16 cellular contexts compared by ENCODE assay signal in genomic region chr6:119137194-119138072, GRCh38. TPM values are rescaled to one million over a fixed set of nuclear protein-coding genes. Genes with fewer than 3 reads are reported as not detected.
A peak's percentile ranks its signal among the peaks of the same experiment; 100 is the strongest.
DNase-seq lines count a peak whose midpoint lies in the region; ATAC-seq, FAIRE-seq and TF ChIP-seq lines count a peak whose summit lies in the region.
"Had no signal": no experiment of that assay in that cellular context is flagged by ENCODE, and none has a peak within 500 bp of the region (broad histone marks: within the 10 kb centered on the region; RNA-seq: fewer than 3 reads in every experiment).

No MANE protein-coding gene starts in this region.

- H3K79me2 ChIP-seq in K562 (ENCODE audit: control insufficient read depth, insufficient read depth, low read length), result no peaks in the 10 kb centered on the region

- no peak overlapping the region for H2BK5ac ChIP-seq in mesenchymal stem cell (ENCODE audit: low read depth, low read length, poor library complexity, severe bottlenecking)

- no peak for TF ChIP-seq CTCF in BE2C (IDR thresholded peaks at IDR 0.05; ENCODE audit: low read depth, low read length)
- TF ChIP-seq CTCF in K562 (IDR thresholded peaks at IDR 0.05 in 2 of 3, conservative IDR thresholded peaks at IDR 0.05 in 1 of 3; ENCODE audit: insufficient read depth in 2 of 3, low read depth in 1 of 3, low read length in 3 of 3), result no peak

- H2AFZ ChIP-seq in K562 (ENCODE audit: low read depth, low read length), result peak overlapping the region; percentile 76
- no peak overlapping the region for H2AFZ ChIP-seq in mesenchymal stem cell (ENCODE audit: low read depth, low read length)

- no peak overlapping the region for H3K4ac ChIP-seq in mesenchymal stem cell (ENCODE audit: low read depth in 1 of 2, low read length in 2 of 2)

- H3K27ac ChIP-seq in K562 (ENCODE audit: extremely low read depth, low read depth, low read length) (peak overlapping the region; percentile 83), mesenchymal stem cell (ENCODE audit: low read length, poor library complexity, severe bottlenecking) (no peak overlapping the region)
- H3K27ac ChIP-seq: vagina had no signal

- no peak overlapping the region for H3K14ac ChIP-seq in mesenchymal stem cell (ENCODE audit: low read length in 2 of 2)

- H2AK5ac ChIP-seq in mesenchymal stem cell (ENCODE audit: low read length, severe bottlenecking), result no peak overlapping the region

- TF ChIP-seq POLR2A in K562 (conservative IDR thresholded peaks at IDR 0.05), result 0 out of 2 replicates have a peak, but pooled peaks have one; percentile 41

- H3K9me3 ChIP-seq in BE2C, result no peaks in the 10 kb centered on the region
- H3K9me3 ChIP-seq in K562 (replicated peaks; ENCODE audit: control insufficient read depth, insufficient read depth, low read depth, low read length), result no peaks in the 10 kb centered on the region
- H3K9me3 ChIP-seq in mesenchymal stem cell (ENCODE audit: control insufficient read depth, low read length), result no peaks in the 10 kb centered on the region
- H3K9me3 ChIP-seq: vagina had no signal

- in situ Hi-C loops in K562 (cut with MboI), result no loop called here

- no peaks in the 10 kb centered on the region for H3K9me1 ChIP-seq in K562 (ENCODE audit: control insufficient read depth, insufficient read depth, low read length)

- ATAC-seq in K562, result peak; percentile 79
- no peak for ATAC-seq in GM18520 (IDR thresholded peaks at IDR 0.05; ENCODE audit: unreplicated experiment)

- peak; percentile 94 for TF ChIP-seq EP300 in K562 (IDR thresholded peaks at IDR 0.05; ENCODE audit: low read length)

- peak overlapping the region; percentile 51 for H4K8ac ChIP-seq in mesenchymal stem cell (ENCODE audit: low read length)

- H3K36me3 ChIP-seq in BE2C (no peaks in the 10 kb centered on the region), K562 (ENCODE audit: control insufficient read depth, insufficient read depth, low read length) (no peaks in the 10 kb centered on the region), mesenchymal stem cell (ENCODE audit: control insufficient read depth in 1 of 2, insufficient read depth in 2 of 2, low read depth in 1 of 2, low read length in 2 of 2) (no peaks in the 10 kb centered on the region)
- H3K36me3 ChIP-seq: vagina had no signal

- no peaks in the 10 kb centered on the region for H3K27me3 ChIP-seq in BE2C
- H3K27me3 ChIP-seq in K562 (ENCODE audit: control insufficient read depth in 2 of 2, insufficient read depth in 2 of 2, low read length in 2 of 2), result no peaks in the 10 kb centered on the region
- H3K27me3 ChIP-seq in mesenchymal stem cell (ENCODE audit: control insufficient read depth in 1 of 2, insufficient read depth in 1 of 2, low read length in 2 of 2), result no peaks in the 10 kb centered on the region
- H3K27me3 ChIP-seq: vagina had no signal

- H3K4me1 ChIP-seq in BE2C, result peaks cover 43% of the 10 kb centered on the region
- H3K4me1 ChIP-seq in K562 (replicated peaks in 1 of 2; ENCODE audit: control insufficient read depth in 2 of 2, insufficient read depth in 2 of 2, low read length in 2 of 2), result peaks cover 37 to 53% of the 10 kb centered on the region in 2 experiments
- H3K4me1 ChIP-seq in mesenchymal stem cell (ENCODE audit: control insufficient read depth, insufficient read depth, low read depth, low read length), result peaks cover 4% of the 10 kb centered on the region

- H3K79me1 ChIP-seq in mesenchymal stem cell (replicated peaks; ENCODE audit: low read length, poor library complexity, severe bottlenecking), result no peaks in the 10 kb centered on the region

- intact Hi-C loops in K562 (cut with micrococcal nuclease), result loop anchor here (2.0 to 5.0 kb wide), 3 partner anchors 33 to 175 kb away; no protein-coding TSS in a partner anchor

- peak overlapping the region; percentile 23 to 79 for H2BK12ac ChIP-seq in mesenchymal stem cell (ENCODE audit: low read length in 2 of 2)

- H4K91ac ChIP-seq in mesenchymal stem cell (ENCODE audit: low read length), result peak overlapping the region; percentile 62

- H3K4me3 ChIP-seq in BE2C (ENCODE audit: low read depth, low read length), result no peak overlapping the region
- no peak overlapping the region for H3K4me3 ChIP-seq in K562
- peak overlapping the region in 1 of 2 experiments; percentile 25 for H3K4me3 ChIP-seq in mesenchymal stem cell (ENCODE audit: insufficient read depth in 1 of 2, low read depth in 1 of 2, low read length in 2 of 2)
- H3K4me3 ChIP-seq: vagina had no signal

- DNase-seq in BE2C (peak; percentile 42), LHCN-M2 (ENCODE audit: low read depth) (peak; percentile 39), K562 (ENCODE audit: extremely low read depth in 1 of 4, low spot score in 3 of 4) (peak; percentile 47 to 83 (median 60)), mesenchymal stem cell (peak; percentile 28), HK-2 (ENCODE audit: unreplicated experiment) (no peak), COLO668 (lab: John Stamatoyannopoulos, UW; ENCODE audit: unreplicated experiment) (no peak)
- no peak for DNase-seq in activated effector memory CD4-positive, alpha-beta T cell treated with Interleukin-2 at 50 U/mL for 16 hours
- DNase-seq: activated CD8-positive, alpha-beta memory T cell treated with anti-CD3 and anti-CD28 coated beads, Interleukin-2, amount 50 U/mL, for 48 hours; amniotic stem cell; NCI-H2029; small intestine had no signal

- no peaks in the 10 kb centered on the region for H4K20me1 ChIP-seq in K562 (replicated peaks; ENCODE audit: control insufficient read depth, insufficient read depth, low read length)

- CTCF ChIA-PET in K562 (lab: Yijun Ruan, JAX; ENCODE audit: low intra/inter-chr PET ratio), result no interaction called here

- POLR2A ChIA-PET in K562 (lab: Yijun Ruan, JAX), result interaction anchor here (0.6 to 3.6 kb wide), 11 partner anchors 10 to 1644 kb away, joined by 3 to 25 read pairs (median 4); partner anchors contain the start of gene ASF1A

- no peak overlapping the region for H2BK15ac ChIP-seq in mesenchymal stem cell (ENCODE audit: low read depth, poor library complexity, severe bottlenecking)

- peak; percentile 90 for FAIRE-seq in K562 (lab: Jason Lieb, UNC)
- FAIRE-seq: RCC 7860, small intestine, TTC549 had no signal

- peak overlapping the region in 1 of 2 experiments; percentile 67 for H3K18ac ChIP-seq in mesenchymal stem cell (ENCODE audit: low read depth in 1 of 2, low read length in 2 of 2)

- no TSS peak for BruUV-seq in K562 (replicated peaks; lab: Mats Ljungman, UMichigan)

- peak in 1 of 2 experiments; percentile 23; a peak in 2 of 4 replicates for TF ChIP-seq RAD21 in K562 (CRISPR knock-in tag; conservative IDR thresholded peaks at IDR 0.05 in 1 of 2, IDR thresholded peaks at IDR 0.05 in 1 of 2)

- peak overlapping the region; percentile 31 to 81; a peak in 3 of 4 replicates for H3K9ac ChIP-seq in K562 (ENCODE audit: insufficient read depth in 1 of 2, low read depth in 2 of 2, low read length in 2 of 2)
- H3K9ac ChIP-seq in mesenchymal stem cell (ENCODE audit: low read length), result peak overlapping the region; percentile 37

- H2BK120ac ChIP-seq in mesenchymal stem cell (ENCODE audit: low read depth, low read length), result peak overlapping the region; percentile 59

- peak overlapping the region; percentile 64 for H3K4me2 ChIP-seq in K562 (ENCODE audit: insufficient read depth, low read length)
- H3K4me2 ChIP-seq in mesenchymal stem cell (ENCODE audit: low read length, poor library complexity, severe bottlenecking), result no peak overlapping the region

- H3K23ac ChIP-seq in mesenchymal stem cell (ENCODE audit: low read length in 2 of 2), result no peak overlapping the region

- WGBS in K562 (ENCODE audit: insufficient coverage, low coverage, missing lambda C conversion rate), result 10% methylated on average over 5 of the region's 5 CpGs
- WGBS in mesenchymal stem cell, result 83% methylated on average over 4 of the region's 5 CpGs

TF ChIP-seq in K562, 482 proteins besides CTCF, POLR2A, EP300 and RAD21 (continues in another document):
- TF ChIP-seq MYC (IDR thresholded peaks at IDR 0.05; ENCODE audit: low read depth, low read length) (peak; percentile 52), MYC (CRISPR knock-in tag; IDR thresholded peaks at IDR 0.05; ENCODE audit: borderline replicate concordance, low read depth) (no peak), FOXO4 (CRISPR knock-in tag; IDR thresholded peaks at IDR 0.05) (no peak)

RNA-seq across cellular contexts. Expression of gene FAM184A, which starts 59.0 kb away (rescaled TPM):
- 1.6 TPM for polyA plus RNA-seq in BE2C (2012; ENCODE audit: insufficient read depth, insufficient read length, low read depth)
- total RNA-seq in LHCN-M2 (2014; rRNA removed) (0.29 and 0.51 TPM in 2 replicates), K562 (2014; rRNA removed) (7.8 and 8.4 TPM in 2 replicates), K562 (2014; rRNA removed; fragmentation: Illumina TruSeq; extraction: Trizol) (16.8 and 18.7 TPM in 2 replicates), K562 (2015; rRNA removed; fragmentation: Illumina TruSeq; extraction: Trizol) (15.1 and 15.7 TPM in 2 replicates), K562 (2021) (9.5 and 13.6 TPM in 2 replicates)
- polyA plus RNA-seq in LHCN-M2 (2012), result 0.04 TPM
- total RNA-seq in K562 (2011; cell fraction: chromatin; rRNA removed; ENCODE audit: low replicate concordance), result 4.1 and 23.9 TPM in 2 replicates
- 2.7 and 4.9 TPM in 2 replicates for total RNA-seq in K562 (2011; cell fraction: nucleolus; rRNA removed)
- 8.4 and 13.0 TPM in 2 replicates for total RNA-seq in K562 (2011; cell fraction: nucleoplasm; rRNA removed)
- polyA plus RNA-seq in K562 (2011; rRNA removed) (10.7 and 13.1 TPM in 2 replicates), K562 (2014; fragmentation: Illumina TruSeq; extraction: Trizol) (11.2 and 15.1 TPM in 2 replicates), K562 (2014; fragmentation: Nextera tagmentation; extraction: Ambion mirVana) (1 to 10 TPM; 6.4 to 9.3 TPM), K562 (2014; rRNA removed) (9.9 and 10.1 TPM in 2 replicates)
- polyA plus RNA-seq in K562 (2011; cell fraction: cytosol; rRNA removed), result 1.9 and 4.1 TPM in 2 replicates
- polyA plus RNA-seq in K562 (2011; cell fraction: nucleus; rRNA removed), result 13.8 and 14.7 TPM in 2 replicates
- 6.3 and 8.8 TPM in 2 replicates for polyA plus RNA-seq in K562 (2012)
- polyA minus RNA-seq in K562 (2011; rRNA and poly(A)+ RNA removed), result 10.7 and 12.1 TPM in 2 replicates
- polyA minus RNA-seq in K562 (2011; cell fraction: cytosol; rRNA and poly(A)+ RNA removed), result 3.3 and 6.6 TPM in 2 replicates
- polyA minus RNA-seq in K562 (2011; cell fraction: nucleus; rRNA and poly(A)+ RNA removed), result 13.3 and 16.1 TPM in 2 replicates
- polyA plus RNA-seq in mesenchymal stem cell (2013, experiment 1 of 2), result 0.22 TPM
- polyA plus RNA-seq in mesenchymal stem cell (2013, experiment 2 of 2), result 0.19 TPM
- total RNA-seq: HT-29 had no signal

Comparison
In these comparisons a context has a peak if more than half of its experiments do, and no peak if none do; other contexts are left out.
1. DNase-seq: peak in BE2C (single experiment), LHCN-M2 (single experiment), K562 (4 of 4) and mesenchymal stem cell (single experiment); none in HK-2 (single experiment), COLO668 (single experiment) and activated effector memory CD4-positive, alpha-beta T cell treated with Interleukin-2 at 50 U/mL for 16 hours (single experiment).